Comparison of ENCODE assay signal across 7 cellular contexts in the genomic region with DNA sequence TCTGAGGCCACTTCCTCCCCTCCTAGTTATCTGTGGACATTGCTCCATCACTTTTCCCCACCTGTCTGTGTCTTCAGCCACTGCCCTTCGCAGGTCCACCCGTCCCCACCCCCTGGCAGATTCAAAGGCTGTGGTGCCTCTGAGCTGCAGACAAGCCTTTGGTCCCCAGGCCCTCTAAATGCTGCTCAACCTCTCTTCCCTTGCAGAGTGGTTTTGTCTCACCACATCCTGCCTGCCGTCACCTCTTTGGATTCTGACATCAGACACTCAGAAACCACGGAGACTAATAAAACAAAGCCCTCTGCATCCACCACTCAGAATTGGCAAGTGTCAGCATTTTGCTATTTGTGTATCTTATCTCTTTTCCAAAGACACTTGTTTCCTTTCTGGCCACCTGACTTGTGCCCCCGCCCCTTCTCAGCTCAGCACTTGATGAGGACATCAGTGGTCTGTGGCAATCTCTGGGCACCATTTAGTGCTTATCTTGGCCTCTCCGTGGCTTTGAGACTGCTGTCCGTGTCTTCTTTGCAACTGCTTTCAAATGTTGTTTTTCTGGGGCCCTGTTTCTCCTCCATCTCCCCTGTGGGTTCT. TPM values are rescaled to one million over a fixed set of nuclear protein-coding genes. Genes with fewer than 3 reads are reported as not detected.
A peak's percentile ranks its signal among the peaks of the same experiment; 100 is the strongest.
DNase-seq lines count a peak whose midpoint lies in the region; ATAC-seq and TF ChIP-seq lines count a peak whose summit lies in the region.

No MANE protein-coding gene starts in this region.

- intact Hi-C loops in testis (cut with DNase I; ENCODE audit: low total_unique reads), result no loop called here

- no peaks in the 10 kb centered on the region for H3K9me3 ChIP-seq in testis

- peaks cover 27% of the 10 kb centered on the region for H3K4me1 Mint-ChIP-seq in activated T-cell treated with anti-CD3 and anti-CD28 coated beads, Interleukin-2, amount 50 U/mL, for 4 hours (ENCODE audit: low read depth)
- peaks cover 9% of the 10 kb centered on the region for H3K4me1 Mint-ChIP-seq in type B pancreatic cell (ENCODE audit: unreplicated experiment)

- no peaks in the 10 kb centered on the region for H3K4me1 ChIP-seq in testis

- H3K4me3 Mint-ChIP-seq in activated T-cell treated with anti-CD3 and anti-CD28 coated beads, Interleukin-2, amount 50 U/mL, for 4 hours, result peak overlapping the region; percentile 34
- H3K4me3 Mint-ChIP-seq in type B pancreatic cell, result no peak overlapping the region

- H3K36me3 ChIP-seq in testis (ENCODE audit: low read depth, missing control alignments), result no peaks in the 10 kb centered on the region

- H3K4me3 ChIP-seq in testis, result no peak overlapping the region

- WGBS in testis, 2 donors, result 74 to 83% methylated on average over 7 of the region's 7 CpGs

- peaks cover 12% of the 10 kb centered on the region for H3K9me3 Mint-ChIP-seq in activated T-cell treated with anti-CD3 and anti-CD28 coated beads, Interleukin-2, amount 50 U/mL, for 4 hours
- H3K9me3 Mint-ChIP-seq in type B pancreatic cell, result peaks cover 11% of the 10 kb centered on the region

- H3K27me3 Mint-ChIP-seq in activated T-cell treated with anti-CD3 and anti-CD28 coated beads, Interleukin-2, amount 50 U/mL, for 4 hours (ENCODE audit: low read depth), result peaks cover 13% of the 10 kb centered on the region
- peaks cover 68% of the 10 kb centered on the region for H3K27me3 Mint-ChIP-seq in type B pancreatic cell

- H3K36me3 Mint-ChIP-seq in activated T-cell treated with anti-CD3 and anti-CD28 coated beads, Interleukin-2, amount 50 U/mL, for 4 hours (ENCODE audit: insufficient read depth), result peaks cover 2% of the 10 kb centered on the region
- H3K36me3 Mint-ChIP-seq in type B pancreatic cell, result no peaks in the 10 kb centered on the region

- ATAC-seq in GM18520 (IDR thresholded peaks at IDR 0.05; ENCODE audit: unreplicated experiment) (peak; percentile 84), HG02943 (IDR thresholded peaks at IDR 0.05; ENCODE audit: low read depth, unreplicated experiment) (peak; percentile 87)
- peak; percentile 87 to 89 for ATAC-seq in activated T-cell treated with anti-CD3 and anti-CD28 coated beads, Interleukin-2, amount 50 U/mL, for 4 hours

- no peaks in the 10 kb centered on the region for H3K27me3 ChIP-seq in testis

- H3K27ac Mint-ChIP-seq in type B pancreatic cell, result peak overlapping the region; percentile 66

- TF ChIP-seq POLR2A in testis (IDR thresholded peaks at IDR 0.05), result no peak

- TF ChIP-seq CTCF in type B pancreatic cell (conservative IDR thresholded peaks at IDR 0.05), result no peak
- TF ChIP-seq CTCF in testis (IDR thresholded peaks at IDR 0.05), result no peak

- no peak overlapping the region for H3K27ac ChIP-seq in testis

- peak; percentile 92 for DNase-seq in OCI-M1 (lab: John Stamatoyannopoulos, UW)
- DNase-seq in activated T-cell treated with anti-CD3 and anti-CD28 coated beads, Interleukin-2, amount 50 U/mL, for 4 hours, result peak; percentile 36
- peak; percentile 90 for DNase-seq in kidney glomerular epithelial cell (lab: John Stamatoyannopoulos, UW)
- DNase-seq in type B pancreatic cell (ENCODE audit: extremely low spot score, unreplicated experiment), result no peak
- DNase-seq in testis, result no peak

RNA-seq across cellular contexts. Expression of a gene that starts 7.7 kb away (rescaled TPM):
- 1 to 10 TPM in 1 of 3 donors, under 1 TPM in 2; 0.66 to 1.1 (median 0.71) TPM for total RNA-seq in activated T-cell treated with anti-CD3 and anti-CD28 coated beads, Interleukin-2, amount 50 U/mL, for 4 hours
- total RNA-seq in type B pancreatic cell (ENCODE audit: low replicate concordance) (1.8 and 4.5 TPM in 2 replicates), testis (1 to 10 TPM; 8.5 to 9.8 TPM)
- 8.5 TPM for polyA plus RNA-seq in testis (ENCODE audit: insufficient read depth, low read depth, low replicate concordance)

Comparison
In these comparisons a context has a peak if more than half of its experiments do, and no peak if none do; other contexts are left out.
1. DNase-seq: peak in OCI-M1 (single experiment), activated T-cell treated with anti-CD3 and anti-CD28 coated beads, Interleukin-2, amount 50 U/mL, for 4 hours (single experiment) and kidney glomerular epithelial cell (single experiment); none in type B pancreatic cell (single experiment) and testis (single experiment).
2. Peak in every context shown above with its lines, with median percentiles within 50 percentile points of each other: ATAC-seq.